In the genomic region with DNA sequence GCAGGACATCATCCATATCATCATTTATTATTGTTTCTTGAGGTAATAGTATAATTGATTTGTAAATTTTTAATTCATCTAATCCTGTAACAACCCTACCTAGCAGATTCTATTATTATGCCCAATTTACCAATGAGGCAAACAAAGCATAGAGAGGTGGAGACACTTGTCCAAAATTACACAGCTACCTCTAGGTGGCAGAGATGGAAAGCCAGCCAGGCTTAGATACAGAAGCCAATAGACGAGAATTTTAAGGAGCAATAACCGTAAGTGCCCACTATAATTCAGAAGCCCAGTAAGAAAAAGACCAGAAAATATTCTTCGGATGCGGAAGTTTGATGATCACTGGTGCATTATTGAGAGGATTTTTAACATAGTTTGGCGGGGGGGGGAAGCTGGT, we compare ENCODE assay signal across 12 cellular contexts. TPM values are rescaled to one million over a fixed set of nuclear protein-coding genes. Genes with fewer than 3 reads are reported as not detected.
DNase-seq lines count a peak whose midpoint lies in the region; ATAC-seq, FAIRE-seq and TF ChIP-seq lines count a peak whose summit lies in the region.
"Had no signal": no experiment of that assay in that cellular context is flagged by ENCODE, and none has a peak within 500 bp of the region (broad histone marks: within the 10 kb centered on the region; RNA-seq: fewer than 3 reads in every experiment).

No MANE protein-coding gene starts in this region.

- H4K20me1 ChIP-seq in Karpas-422 (ENCODE audit: insufficient read depth, low read depth, low read length), result no peaks in the 10 kb centered on the region

- CTCF ChIA-PET in activated CD4-positive, alpha-beta T cell treated with anti-CD3 and anti-CD28 coated beads for 36 hours (lab: Charles Lee), result no interaction called here

- H3K4me3 ChIP-seq in Karpas-422 (ENCODE audit: low read length) (no peak overlapping the region), bronchial epithelial cell (ENCODE audit: low read depth, low read length) (no peak overlapping the region), retinal pigment epithelial cell (ENCODE audit: low read length) (no peak overlapping the region), uterus (no peak overlapping the region)

- peaks cover 13% of the 10 kb centered on the region for H3K36me3 Mint-ChIP-seq in activated CD4-positive, alpha-beta T cell treated with anti-CD3 and anti-CD28 coated beads for 36 hours (ENCODE audit: low read depth)

- DNase-seq in NCI-H1092 treated with DMSO at 0.1 percent for 48 hours (lab: John Stamatoyannopoulos, UW) (peak; percentile 3), NCI-H1092 (lab: John Stamatoyannopoulos, UW) (no peak), Karpas-422 (peak; percentile 62), bronchial epithelial cell (ENCODE audit: low read depth) (peak; percentile 29), retinal pigment epithelial cell (ENCODE audit: low read depth) (no peak), uterus (no peak)
- DNase-seq in activated CD4-positive, alpha-beta T cell treated with anti-CD3 and anti-CD28 coated beads for 36 hours, result no peak
- DNase-seq: NCI-H1417 treated with DMSO at 0.1 percent for 48 hours; small intestine; stimulated activated naive CD8-positive, alpha-beta T cell treated with anti-CD3 and anti-CD28 coated beads, Interleukin-15, amount 100 ng/mL, for 72 hours had no signal

- H2AFZ ChIP-seq in Karpas-422 (ENCODE audit: low read length), result no peak overlapping the region

- H3K27me3 Mint-ChIP-seq in activated CD4-positive, alpha-beta T cell treated with anti-CD3 and anti-CD28 coated beads for 36 hours, result no peaks in the 10 kb centered on the region
- H3K27me3 Mint-ChIP-seq: stimulated activated naive CD8-positive, alpha-beta T cell treated with anti-CD3 and anti-CD28 coated beads, Interleukin-15, amount 100 ng/mL, for 72 hours had no signal

- no peaks in the 10 kb centered on the region for H3K9me2 ChIP-seq in Karpas-422 (replicated peaks; ENCODE audit: insufficient read depth, low read length)

- intact Hi-C loops in uterus (cut with DNase I; ENCODE audit: low total_unique reads), result no loop called here
- intact Hi-C loops in activated CD4-positive, alpha-beta T cell treated with anti-CD3 and anti-CD28 coated beads for 36 hours (cut with DNase I, micrococcal nuclease), result no loop called here

- H3K9me3 ChIP-seq in Karpas-422 (ENCODE audit: low read length) (no peaks in the 10 kb centered on the region), uterus (no peaks in the 10 kb centered on the region)

- no peaks in the 10 kb centered on the region for H3K4me1 Mint-ChIP-seq in activated CD4-positive, alpha-beta T cell treated with anti-CD3 and anti-CD28 coated beads for 36 hours
- H3K4me1 Mint-ChIP-seq: stimulated activated naive CD8-positive, alpha-beta T cell treated with anti-CD3 and anti-CD28 coated beads, Interleukin-15, amount 100 ng/mL, for 72 hours had no signal

- FAIRE-seq in bronchial epithelial cell (lab: Jason Lieb, UNC), result no peak
- FAIRE-seq: small intestine had no signal

- no peaks in the 10 kb centered on the region for H3K36me3 ChIP-seq in Karpas-422 (ENCODE audit: insufficient read depth, low read length)
- H3K36me3 ChIP-seq in bronchial epithelial cell (ENCODE audit: control insufficient read depth, insufficient read depth, low read length), result no peaks in the 10 kb centered on the region
- no peaks in the 10 kb centered on the region for H3K36me3 ChIP-seq in uterus

- H3K27ac Mint-ChIP-seq in activated CD4-positive, alpha-beta T cell treated with anti-CD3 and anti-CD28 coated beads for 36 hours, result no peak overlapping the region
- H3K27ac Mint-ChIP-seq: activated T-helper 1 cell treated with anti-CD3 and anti-CD28 coated beads, Interleukin-12 subunit alpha, Interleukin-12 subunit beta, Interleukin-2, Interleukin-4 antibody, amounts not matched to agents 30 ng/mL and 10 ng/mL and 1 ng/mL, durations not matched to agents 14 hours and 24 hours and 36 hours; stimulated activated naive CD8-positive, alpha-beta T cell treated with anti-CD3 and anti-CD28 coated beads, Interleukin-15, amount 100 ng/mL, for 72 hours had no signal

- ATAC-seq in activated CD4-positive, alpha-beta T cell treated with anti-CD3 and anti-CD28 coated beads for 36 hours, result no peak
- ATAC-seq in HG03520 (IDR thresholded peaks at IDR 0.05; ENCODE audit: unreplicated experiment), result no peak
- ATAC-seq: stimulated activated naive CD8-positive, alpha-beta T cell treated with anti-CD3 and anti-CD28 coated beads, Interleukin-15, amount 100 ng/mL, for 72 hours had no signal

- H3K4me1 ChIP-seq in Karpas-422 (ENCODE audit: low read length), result 0 out of 2 replicates have a peak, but pooled peaks cover 2% of the 10 kb centered on the region
- H3K4me1 ChIP-seq in uterus, result no peaks in the 10 kb centered on the region

- no peak overlapping the region for H3K9ac ChIP-seq in Karpas-422 (ENCODE audit: low read length)

- H3K4me2 ChIP-seq in Karpas-422 (ENCODE audit: low read depth, low read length, poor library complexity, severe bottlenecking), result no peak overlapping the region

- no peaks in the 10 kb centered on the region for H3K9me3 Mint-ChIP-seq in activated CD4-positive, alpha-beta T cell treated with anti-CD3 and anti-CD28 coated beads for 36 hours (ENCODE audit: low read depth)
- H3K9me3 Mint-ChIP-seq: activated T-helper 1 cell treated with anti-CD3 and anti-CD28 coated beads, Interleukin-12 subunit alpha, Interleukin-12 subunit beta, Interleukin-2, Interleukin-4 antibody, amounts not matched to agents 30 ng/mL and 10 ng/mL and 1 ng/mL, durations not matched to agents 14 hours and 24 hours and 36 hours; stimulated activated naive CD8-positive, alpha-beta T cell treated with anti-CD3 and anti-CD28 coated beads, Interleukin-15, amount 100 ng/mL, for 72 hours had no signal

- no peak for TF ChIP-seq POLR2A in uterus (IDR thresholded peaks at IDR 0.05)

- peak; percentile 19 for TF ChIP-seq CTCF in bronchial epithelial cell (IDR thresholded peaks at IDR 0.05; ENCODE audit: insufficient read depth, low read length, severe bottlenecking)
- TF ChIP-seq CTCF in retinal pigment epithelial cell (conservative IDR thresholded peaks at IDR 0.05; ENCODE audit: low read depth, low read length), result peak; percentile 27
- no peak for TF ChIP-seq CTCF in uterus (IDR thresholded peaks at IDR 0.05)

- POLR2A ChIA-PET in activated CD4-positive, alpha-beta T cell treated with anti-CD3 and anti-CD28 coated beads for 36 hours (lab: Charles Lee), result no interaction called here

- H3K79me2 ChIP-seq in Karpas-422 (ENCODE audit: low read length), result no peaks in the 10 kb centered on the region

- no peak overlapping the region for H3K4me3 Mint-ChIP-seq in activated CD4-positive, alpha-beta T cell treated with anti-CD3 and anti-CD28 coated beads for 36 hours
- H3K4me3 Mint-ChIP-seq: activated T-helper 1 cell treated with anti-CD3 and anti-CD28 coated beads, Interleukin-12 subunit alpha, Interleukin-12 subunit beta, Interleukin-2, Interleukin-4 antibody, amounts not matched to agents 30 ng/mL and 10 ng/mL and 1 ng/mL, durations not matched to agents 14 hours and 24 hours and 36 hours; stimulated activated naive CD8-positive, alpha-beta T cell treated with anti-CD3 and anti-CD28 coated beads, Interleukin-15, amount 100 ng/mL, for 72 hours had no signal

- H3K27me3 ChIP-seq in Karpas-422 (ENCODE audit: low read length) (no peaks in the 10 kb centered on the region), bronchial epithelial cell (ENCODE audit: control insufficient read depth, insufficient read depth, low read length) (no peaks in the 10 kb centered on the region), uterus (no peaks in the 10 kb centered on the region)

- H3K27ac ChIP-seq in Karpas-422 (ENCODE audit: low read length), result no peak overlapping the region
- H3K27ac ChIP-seq in uterus, result no peak overlapping the region

RNA-seq across cellular contexts. Expression of gene ANK3, which starts 54.0 kb away (rescaled TPM):
- total RNA-seq in Karpas-422 (2014; rRNA removed; shearing (Covaris generic); ENCODE audit: low replicate concordance), result 3.3 and 7.0 TPM in 2 replicates
- total RNA-seq in bronchial epithelial cell (7.4 and 7.9 TPM in 2 replicates), uterus (10 to 100 TPM; 34.8 to 91.3 (median 56.7) TPM)
- total RNA-seq in activated CD4-positive, alpha-beta T cell treated with anti-CD3 and anti-CD28 coated beads for 36 hours, result 10 to 100 TPM; 24.0 to 25.2 TPM

Comparison
In these comparisons a context has a peak if more than half of its experiments do, and no peak if none do; other contexts are left out.
1. DNase-seq: peak in NCI-H1092 treated with DMSO at 0.1 percent for 48 hours (single experiment), Karpas-422 (single experiment) and bronchial epithelial cell (single experiment); none in NCI-H1092 (single experiment), retinal pigment epithelial cell (single experiment), uterus (0 of 2) and activated CD4-positive, alpha-beta T cell treated with anti-CD3 and anti-CD28 coated beads for 36 hours (single experiment).
2. CTCF ChIP-seq: peak in bronchial epithelial cell (single experiment) and retinal pigment epithelial cell (single experiment); none in uterus (0 of 4).